In genomic region chr6:163590132-163590531, GRCh38 we compare ENCODE assay signal across 3 cellular contexts.
TF ChIP-seq lines count a peak whose summit lies in the region.

No MANE protein-coding gene starts in this region.

TF ChIP-seq in IMR-90, 13 proteins besides CTCF, POLR2A, EP300 and RAD21:
- TF ChIP-seq MAFK (IDR thresholded peaks at IDR 0.05; ENCODE audit: low read depth, low read length): 0 out of 2 replicates have a peak, but pooled peaks have one; percentile 26

TF ChIP-seq in K562, 482 proteins besides CTCF, POLR2A, EP300 and RAD21:
- TF ChIP-seq C11orf30 (IDR thresholded peaks at IDR 0.05; ENCODE audit: low read depth) (peak; percentile 53), ZNF316 (IDR thresholded peaks at IDR 0.05) (peak; percentile 85), MAFF (IDR thresholded peaks at IDR 0.05; ENCODE audit: low read length) (0 out of 2 replicates have a peak, but pooled peaks have one; percentile 14), MAFG (tag; conservative IDR thresholded peaks at IDR 0.05) (peak; percentile 55; the same call in 1 of the 2 replicates)
- TF ChIP-seq, protein P1, sequence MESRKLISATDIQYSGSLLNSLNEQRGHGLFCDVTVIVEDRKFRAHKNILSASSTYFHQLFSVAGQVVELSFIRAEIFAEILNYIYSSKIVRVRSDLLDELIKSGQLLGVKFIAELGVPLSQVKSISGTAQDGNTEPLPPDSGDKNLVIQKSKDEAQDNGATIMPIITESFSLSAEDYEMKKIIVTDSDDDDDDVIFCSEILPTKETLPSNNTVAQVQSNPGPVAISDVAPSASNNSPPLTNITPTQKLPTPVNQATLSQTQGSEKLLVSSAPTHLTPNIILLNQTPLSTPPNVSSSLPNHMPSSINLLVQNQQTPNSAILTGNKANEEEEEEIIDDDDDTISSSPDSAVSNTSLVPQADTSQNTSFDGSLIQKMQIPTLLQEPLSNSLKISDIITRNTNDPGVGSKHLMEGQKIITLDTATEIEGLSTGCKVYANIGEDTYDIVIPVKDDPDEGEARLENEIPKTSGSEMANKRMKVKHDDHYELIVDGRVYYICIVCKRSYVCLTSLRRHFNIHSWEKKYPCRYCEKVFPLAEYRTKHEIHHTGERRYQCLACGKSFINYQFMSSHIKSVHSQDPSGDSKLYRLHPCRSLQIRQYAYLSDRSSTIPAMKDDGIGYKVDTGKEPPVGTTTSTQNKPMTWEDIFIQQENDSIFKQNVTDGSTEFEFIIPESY (CRISPR knock-in tag; IDR thresholded peaks at IDR 0.05): peak; percentile 86; the same call in 1 of the 2 replicates
TF ChIP-seq in K562: peak in this region for 5; not testable (repeated sequence) for 477.

TF ChIP-seq in HepG2, 621 proteins besides CTCF, POLR2A, EP300 and RAD21:
- peak; percentile 58 for TF ChIP-seq MAFF (IDR thresholded peaks at IDR 0.05; ENCODE audit: low read depth, low read length)
- peak; percentile 40 to 53; a peak in 3 of 4 replicates for TF ChIP-seq MAFK (conservative IDR thresholded peaks at IDR 0.05 in 1 of 2, IDR thresholded peaks at IDR 0.05 in 1 of 2; ENCODE audit: low read length in 2 of 2)
TF ChIP-seq in HepG2: peak in this region for 2; not testable (repeated sequence) for 619.
